In genomic region chr5:91183743-91184142, GRCh38 we compare ENCODE assay signal across 1 cellular context.
TF ChIP-seq lines count a peak whose summit lies in the region.

No MANE protein-coding gene starts in this region.

TF ChIP-seq in WTC11, 78 proteins besides CTCF, POLR2A, EP300 and RAD21 (continued from another document):
- TF ChIP-seq, protein P1, sequence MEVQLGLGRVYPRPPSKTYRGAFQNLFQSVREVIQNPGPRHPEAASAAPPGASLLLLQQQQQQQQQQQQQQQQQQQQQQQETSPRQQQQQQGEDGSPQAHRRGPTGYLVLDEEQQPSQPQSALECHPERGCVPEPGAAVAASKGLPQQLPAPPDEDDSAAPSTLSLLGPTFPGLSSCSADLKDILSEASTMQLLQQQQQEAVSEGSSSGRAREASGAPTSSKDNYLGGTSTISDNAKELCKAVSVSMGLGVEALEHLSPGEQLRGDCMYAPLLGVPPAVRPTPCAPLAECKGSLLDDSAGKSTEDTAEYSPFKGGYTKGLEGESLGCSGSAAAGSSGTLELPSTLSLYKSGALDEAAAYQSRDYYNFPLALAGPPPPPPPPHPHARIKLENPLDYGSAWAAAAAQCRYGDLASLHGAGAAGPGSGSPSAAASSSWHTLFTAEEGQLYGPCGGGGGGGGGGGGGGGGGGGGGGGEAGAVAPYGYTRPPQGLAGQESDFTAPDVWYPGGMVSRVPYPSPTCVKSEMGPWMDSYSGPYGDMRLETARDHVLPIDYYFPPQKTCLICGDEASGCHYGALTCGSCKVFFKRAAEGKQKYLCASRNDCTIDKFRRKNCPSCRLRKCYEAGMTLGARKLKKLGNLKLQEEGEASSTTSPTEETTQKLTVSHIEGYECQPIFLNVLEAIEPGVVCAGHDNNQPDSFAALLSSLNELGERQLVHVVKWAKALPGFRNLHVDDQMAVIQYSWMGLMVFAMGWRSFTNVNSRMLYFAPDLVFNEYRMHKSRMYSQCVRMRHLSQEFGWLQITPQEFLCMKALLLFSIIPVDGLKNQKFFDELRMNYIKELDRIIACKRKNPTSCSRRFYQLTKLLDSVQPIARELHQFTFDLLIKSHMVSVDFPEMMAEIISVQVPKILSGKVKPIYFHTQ (CRISPR knock-in tag; IDR thresholded peaks at IDR 0.05): no peak
- TF ChIP-seq TEAD4 (CRISPR knock-in tag; IDR thresholded peaks at IDR 0.05) (no peak), ELF4 (CRISPR knock-in tag; IDR thresholded peaks at IDR 0.05; ENCODE audit: low read depth) (no peak), RORB (CRISPR knock-in tag; IDR thresholded peaks at IDR 0.05) (no peak), NFYB (CRISPR knock-in tag; conservative IDR thresholded peaks at IDR 0.05; ENCODE audit: low read depth) (no peak)
- TF ChIP-seq, protein P2, sequence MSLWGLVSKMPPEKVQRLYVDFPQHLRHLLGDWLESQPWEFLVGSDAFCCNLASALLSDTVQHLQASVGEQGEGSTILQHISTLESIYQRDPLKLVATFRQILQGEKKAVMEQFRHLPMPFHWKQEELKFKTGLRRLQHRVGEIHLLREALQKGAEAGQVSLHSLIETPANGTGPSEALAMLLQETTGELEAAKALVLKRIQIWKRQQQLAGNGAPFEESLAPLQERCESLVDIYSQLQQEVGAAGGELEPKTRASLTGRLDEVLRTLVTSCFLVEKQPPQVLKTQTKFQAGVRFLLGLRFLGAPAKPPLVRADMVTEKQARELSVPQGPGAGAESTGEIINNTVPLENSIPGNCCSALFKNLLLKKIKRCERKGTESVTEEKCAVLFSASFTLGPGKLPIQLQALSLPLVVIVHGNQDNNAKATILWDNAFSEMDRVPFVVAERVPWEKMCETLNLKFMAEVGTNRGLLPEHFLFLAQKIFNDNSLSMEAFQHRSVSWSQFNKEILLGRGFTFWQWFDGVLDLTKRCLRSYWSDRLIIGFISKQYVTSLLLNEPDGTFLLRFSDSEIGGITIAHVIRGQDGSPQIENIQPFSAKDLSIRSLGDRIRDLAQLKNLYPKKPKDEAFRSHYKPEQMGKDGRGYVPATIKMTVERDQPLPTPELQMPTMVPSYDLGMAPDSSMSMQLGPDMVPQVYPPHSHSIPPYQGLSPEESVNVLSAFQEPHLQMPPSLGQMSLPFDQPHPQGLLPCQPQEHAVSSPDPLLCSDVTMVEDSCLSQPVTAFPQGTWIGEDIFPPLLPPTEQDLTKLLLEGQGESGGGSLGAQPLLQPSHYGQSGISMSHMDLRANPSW (CRISPR knock-in tag; conservative IDR thresholded peaks at IDR 0.05; ENCODE audit: low read depth): no peak
TF ChIP-seq in WTC11: peak in this region for 0.
